In the genomic region with DNA sequence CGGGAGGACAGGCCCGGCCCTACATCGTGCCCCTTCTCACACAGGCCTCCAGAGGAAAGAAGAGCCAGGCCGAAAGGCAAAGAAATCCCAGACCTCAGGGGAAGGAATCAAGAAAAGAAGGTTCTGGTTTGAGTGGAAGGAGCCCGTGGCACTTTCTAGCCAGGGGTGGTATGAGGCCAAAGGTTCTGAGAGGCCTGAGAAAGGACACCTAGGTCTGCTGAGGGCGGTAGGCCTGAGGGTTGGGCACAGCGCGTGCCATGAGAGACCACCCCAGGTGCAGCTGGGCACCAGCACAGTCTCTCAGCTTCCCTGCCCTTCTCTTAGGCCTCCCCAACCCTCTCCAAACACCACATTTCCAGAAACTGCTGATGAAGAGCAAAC, we compare ENCODE assay signal across 9 cellular contexts.
DNase-seq lines count a peak whose midpoint lies in the region; ATAC-seq and TF ChIP-seq lines count a peak whose summit lies in the region.
"Had no signal": no experiment of that assay in that cellular context is flagged by ENCODE, and none has a peak within 500 bp of the region (broad histone marks: within the 10 kb centered on the region; RNA-seq: fewer than 3 reads in every experiment).

No MANE protein-coding gene starts in this region.

- H3K27ac ChIP-seq in Peyer's patch: peak overlapping the region; percentile 63 to 82 (median 66)
- H3K27ac ChIP-seq in caudate nucleus (ENCODE audit: low read depth, low read length): peak overlapping the region; percentile 71
- H3K27ac ChIP-seq in subcutaneous abdominal adipose tissue (ENCODE audit: low read depth, low read length): peak overlapping the region; percentile 7
- H3K27ac ChIP-seq in effector memory CD4-positive, alpha-beta T cell (ENCODE audit: insufficient read depth, low read length, poor library complexity, severe bottlenecking): no peak overlapping the region

- H3K4me1 ChIP-seq in Peyer's patch (peaks cover 0 to 43% (median 0%) of the 10 kb centered on the region in 4 donors), mucosa of stomach (ENCODE audit: control insufficient read depth, insufficient read depth, low read length) (peaks cover 50% of the 10 kb centered on the region), subcutaneous abdominal adipose tissue (ENCODE audit: control insufficient read depth in 5 of 5, insufficient read depth in 5 of 5, low read length in 5 of 5) (peaks cover 8 to 65% (median 62%) of the 10 kb centered on the region in 5 donors)
- H3K4me1 ChIP-seq in effector memory CD4-positive, alpha-beta T cell (ENCODE audit: control insufficient read depth, insufficient read depth, low read length, poor library complexity, severe bottlenecking): no peaks in the 10 kb centered on the region

- TF ChIP-seq CTCF in Peyer's patch (IDR thresholded peaks at IDR 0.05): no peak

- no peaks in the 10 kb centered on the region for H3K27me3 ChIP-seq in Peyer's patch
- H3K27me3 ChIP-seq in mucosa of stomach (ENCODE audit: control insufficient read depth, insufficient read depth, low read length): no peaks in the 10 kb centered on the region
- H3K27me3 ChIP-seq in subcutaneous abdominal adipose tissue (ENCODE audit: control insufficient read depth in 5 of 5, insufficient read depth in 4 of 5, low read length in 5 of 5): no peaks in the 10 kb centered on the region
- H3K27me3 ChIP-seq in effector memory CD4-positive, alpha-beta T cell (replicated peaks; ENCODE audit: control insufficient read depth, insufficient read depth, low read length, poor library complexity, severe bottlenecking): no peaks in the 10 kb centered on the region

- no peak overlapping the region for H3K4me3 ChIP-seq in Peyer's patch
- H3K4me3 ChIP-seq in mucosa of stomach (ENCODE audit: low read length): no peak overlapping the region
- H3K4me3 ChIP-seq in subcutaneous abdominal adipose tissue (ENCODE audit: low read depth in 1 of 5, low read length in 5 of 5): no peak overlapping the region
- no peak overlapping the region for H3K4me3 ChIP-seq in effector memory CD4-positive, alpha-beta T cell (ENCODE audit: insufficient read depth, low read depth, low read length, poor library complexity, severe bottlenecking)

- TF ChIP-seq POLR2A in Peyer's patch (IDR thresholded peaks at IDR 0.05): no peak

- H3K9me3 ChIP-seq in Peyer's patch (no peaks in the 10 kb centered on the region), mucosa of stomach (ENCODE audit: control insufficient read depth, low read length) (no peaks in the 10 kb centered on the region), subcutaneous abdominal adipose tissue (ENCODE audit: control insufficient read depth in 5 of 5, low read length in 5 of 5) (no peaks in the 10 kb centered on the region)
- no peaks in the 10 kb centered on the region for H3K9me3 ChIP-seq in effector memory CD4-positive, alpha-beta T cell (ENCODE audit: control insufficient read depth, low read length)

- H3K9ac ChIP-seq in mucosa of stomach (ENCODE audit: low read length): peak overlapping the region; percentile 30
- peak overlapping the region in 1 of 5 donors; percentile 56 for H3K9ac ChIP-seq in subcutaneous abdominal adipose tissue (ENCODE audit: low read length in 5 of 5)

- no peak for DNase-seq in Peyer's patch
- no peak for DNase-seq in caudate nucleus (lab: John Stamatoyannopoulos, UW)
- no peak for DNase-seq in effector memory CD4-positive, alpha-beta T cell
- no peak for DNase-seq in globus pallidus (ENCODE audit: low spot score)
- DNase-seq: activated CD4-positive, alpha-beta memory T cell treated with anti-CD3 and anti-CD28 coated beads, Interleukin-2, amount 10 ng/mL, durations not matched to agents 7 days and 5 days; NCI-H1930 had no signal

- ATAC-seq in GM21390 (IDR thresholded peaks at IDR 0.05; ENCODE audit: unreplicated experiment): no peak

- H3K36me3 ChIP-seq in Peyer's patch (no peaks in the 10 kb centered on the region), mucosa of stomach (ENCODE audit: control insufficient read depth, insufficient read depth, low read length) (no peaks in the 10 kb centered on the region), subcutaneous abdominal adipose tissue (ENCODE audit: control insufficient read depth in 5 of 5, insufficient read depth in 5 of 5, low read length in 5 of 5) (no peaks in the 10 kb centered on the region)
- no peaks in the 10 kb centered on the region for H3K36me3 ChIP-seq in effector memory CD4-positive, alpha-beta T cell (ENCODE audit: control insufficient read depth, insufficient read depth, low read length)
